ENCODE assay signal across 8 cellular contexts in genomic region chr12:48157889-48158370, GRCh38. TPM values are rescaled to one million over a fixed set of nuclear protein-coding genes. Genes with fewer than 3 reads are reported as not detected.
DNase-seq lines count a peak whose midpoint lies in the region; ATAC-seq, FAIRE-seq and TF ChIP-seq lines count a peak whose summit lies in the region.

No MANE protein-coding gene starts in this region.

- no peaks in the 10 kb centered on the region for H3K36me3 ChIP-seq in testis (ENCODE audit: low read depth, missing control alignments)

- TF ChIP-seq POLR2A in testis (IDR thresholded peaks at IDR 0.05), result no peak
- no peak for TF ChIP-seq POLR2A in H54 (IDR thresholded peaks at IDR 0.05; ENCODE audit: low read depth, low read length)

- no peaks in the 10 kb centered on the region for H3K27me3 ChIP-seq in testis

- POLR2A ChIA-PET in activated CD8-positive, alpha-beta T cell treated with anti-CD3 and anti-CD28 coated beads for 36 hours (lab: Charles Lee), result interaction anchor here (0.5 to 3.0 kb wide), 20 partner anchors 10 to 658 kb away, joined by 3 to 25 read pairs (median 4); partner anchors contain the start of gene SENP1

- H3K36me3 Mint-ChIP-seq in activated CD8-positive, alpha-beta T cell treated with anti-CD3 and anti-CD28 coated beads for 36 hours (ENCODE audit: low read depth), result peaks cover 4% of the 10 kb centered on the region
- H3K36me3 Mint-ChIP-seq in immature natural killer cell, result peaks cover 4 to 7% (median 5%) of the 10 kb centered on the region in 3 donors

- H3K4me3 Mint-ChIP-seq in activated CD8-positive, alpha-beta T cell treated with anti-CD3 and anti-CD28 coated beads for 36 hours, result peak overlapping the region; percentile 96
- peak overlapping the region; percentile 89 to 99 (median 96) for H3K4me3 Mint-ChIP-seq in immature natural killer cell

- CTCF ChIA-PET in activated CD8-positive, alpha-beta T cell treated with anti-CD3 and anti-CD28 coated beads for 36 hours (lab: Charles Lee), result interaction anchor here (0.7 to 2.6 kb wide), 12 partner anchors 8 to 460 kb away, joined by 3 to 11 read pairs (median 6); partner anchors contain the start of genes CCDC184 and SENP1

- H3K27ac Mint-ChIP-seq in activated CD8-positive, alpha-beta T cell treated with anti-CD3 and anti-CD28 coated beads for 36 hours, result peak overlapping the region; percentile 96
- H3K27ac Mint-ChIP-seq in immature natural killer cell, result peak overlapping the region; percentile 92 to 98 (median 97)

- H3K27ac ChIP-seq in testis, result peak overlapping the region; percentile 70 to 87

- peak; percentile 64 for DNase-seq in activated CD8-positive, alpha-beta memory T cell treated with anti-CD3 and anti-CD28 coated beads for 24 hours
- DNase-seq in activated CD8-positive, alpha-beta memory T cell treated with anti-CD3 and anti-CD28 coated beads, Interleukin-2, amount 50 U/mL, for 48 hours, result no peak
- DNase-seq in activated CD8-positive, alpha-beta T cell treated with anti-CD3 and anti-CD28 coated beads for 36 hours, result peak; percentile 51
- DNase-seq in immature natural killer cell (peak; percentile 14 to 36 (median 20)), testis (no peak), G401 (ENCODE audit: low spot score) (no peak), GM19240 (ENCODE audit: insufficient read length, low spot score) (no peak), H54 (ENCODE audit: insufficient read length, low spot score) (no peak)

- H3K4me1 ChIP-seq in testis, result peaks cover 10% of the 10 kb centered on the region

- WGBS in testis, 2 donors, result 49 to 63% methylated on average over 3 of the region's 3 CpGs

- TF ChIP-seq CTCF in activated CD8-positive, alpha-beta T cell treated with anti-CD3 and anti-CD28 coated beads for 36 hours (IDR thresholded peaks at IDR 0.05), result peak; percentile 4
- TF ChIP-seq CTCF in testis (IDR thresholded peaks at IDR 0.05), result no peak

- peak; percentile 14 for ATAC-seq in activated CD8-positive, alpha-beta T cell treated with anti-CD3 and anti-CD28 coated beads for 36 hours

- no peaks in the 10 kb centered on the region for H3K9me3 Mint-ChIP-seq in activated CD8-positive, alpha-beta T cell treated with anti-CD3 and anti-CD28 coated beads for 36 hours
- H3K9me3 Mint-ChIP-seq in immature natural killer cell, result no peaks in the 10 kb centered on the region

- no peak for FAIRE-seq in H54 (lab: Jason Lieb, UNC)

- no peaks in the 10 kb centered on the region for H3K9me3 ChIP-seq in testis

- intact Hi-C loops in activated CD8-positive, alpha-beta T cell treated with anti-CD3 and anti-CD28 coated beads for 36 hours (cut with micrococcal nuclease), result loop anchor here (2.0 kb wide), 1 partner anchor 53 kb away; no protein-coding TSS in a partner anchor
- intact Hi-C loops in testis (cut with DNase I; ENCODE audit: low total_unique reads), result no loop called here

- H3K4me1 Mint-ChIP-seq in activated CD8-positive, alpha-beta T cell treated with anti-CD3 and anti-CD28 coated beads for 36 hours (ENCODE audit: low read depth), result peaks cover 25% of the 10 kb centered on the region
- peaks cover 30 to 41% of the 10 kb centered on the region in 2 donors for H3K4me1 Mint-ChIP-seq in immature natural killer cell

- in situ Hi-C loops in G401 (cut with HindIII; ENCODE audit: low sequenced_read_pairs), result no loop called here

- no peaks in the 10 kb centered on the region for H3K27me3 Mint-ChIP-seq in activated CD8-positive, alpha-beta T cell treated with anti-CD3 and anti-CD28 coated beads for 36 hours
- H3K27me3 Mint-ChIP-seq in immature natural killer cell (ENCODE audit: low read depth in 3 of 3), result peaks cover 6 to 13% (median 10%) of the 10 kb centered on the region in 3 donors

- peak overlapping the region; percentile 85 to 86 for H3K4me3 ChIP-seq in testis

RNA-seq across cellular contexts. Expression of gene ASB8, which starts 0.6 kb away (rescaled TPM):
- total RNA-seq in activated CD8-positive, alpha-beta T cell treated with anti-CD3 and anti-CD28 coated beads for 36 hours, result 10 to 100 TPM; 20.9 to 27.2 TPM
- 100 to 1,000 TPM in 1 of 3 donors, 10 to 100 TPM in 2; 68.0 to 140 (median 84.2) TPM for polyA plus RNA-seq in immature natural killer cell
- total RNA-seq in testis, result 10 to 100 TPM; 34.7 to 55.4 TPM
- polyA plus RNA-seq in testis (ENCODE audit: insufficient read depth, low read depth, low replicate concordance), result 46.8 TPM
- total RNA-seq in G401 (2014; rRNA removed; shearing (Covaris generic)), result 10.4 and 11.0 TPM in 2 replicates

RNA-seq across cellular contexts. Expression of gene CCDC184, which starts 25.5 kb away (rescaled TPM):
- total RNA-seq in activated CD8-positive, alpha-beta T cell treated with anti-CD3 and anti-CD28 coated beads for 36 hours, result under 1 TPM; 0.25 to 0.34 TPM
- under 1 TPM in 2 of 3 donors, not detected in 1; 0.23 to 0.44 TPM for polyA plus RNA-seq in immature natural killer cell
- total RNA-seq in testis, result 1 to 10 TPM; 6.9 to 8.0 TPM
- 7.8 TPM for polyA plus RNA-seq in testis (ENCODE audit: insufficient read depth, low read depth, low replicate concordance)
- total RNA-seq in G401 (2014; rRNA removed; shearing (Covaris generic)), result 0.03 and 0.06 TPM in 2 replicates

RNA-seq across cellular contexts. Expression of gene PFKM, which starts 38.8 kb away (rescaled TPM):
- total RNA-seq in activated CD8-positive, alpha-beta T cell treated with anti-CD3 and anti-CD28 coated beads for 36 hours, result 10 to 100 TPM; 59.7 to 65.8 TPM
- polyA plus RNA-seq in immature natural killer cell (1 to 10 TPM; 2.0 to 2.7 (median 2.7) TPM), testis (ENCODE audit: insufficient read depth, low read depth, low replicate concordance) (190 TPM)
- 100 to 1,000 TPM in 1 of 2 donors, 10 to 100 TPM in 1; 99.6 to 104 TPM for total RNA-seq in testis
- total RNA-seq in G401 (2014; rRNA removed; shearing (Covaris generic)), result 71.9 and 90.2 TPM in 2 replicates

RNA-seq across cellular contexts. Expression of gene OR10AD1, which starts 45.2 kb away (rescaled TPM):
- not detected for total RNA-seq in activated CD8-positive, alpha-beta T cell treated with anti-CD3 and anti-CD28 coated beads for 36 hours
- polyA plus RNA-seq in immature natural killer cell (not detected), testis (ENCODE audit: insufficient read depth, low read depth, low replicate concordance) (0.66 TPM)
- total RNA-seq in testis, result not detected
- not detected in 2 replicates for total RNA-seq in G401 (2014; rRNA removed; shearing (Covaris generic))

RNA-seq across cellular contexts. Expression of gene SENP1, which starts 52.1 kb away (rescaled TPM):
- 10 to 100 TPM; 39.8 to 40.2 TPM for total RNA-seq in activated CD8-positive, alpha-beta T cell treated with anti-CD3 and anti-CD28 coated beads for 36 hours
- 10 to 100 TPM in 1 of 3 donors, 1 to 10 TPM in 2; 4.0 to 14.6 (median 8.5) TPM for polyA plus RNA-seq in immature natural killer cell
- total RNA-seq in testis, result 100 to 1,000 TPM in 1 of 2 donors, 10 to 100 TPM in 1; 84.2 to 105 TPM
- polyA plus RNA-seq in testis (ENCODE audit: insufficient read depth, low read depth, low replicate concordance), result 148 TPM
- total RNA-seq in G401 (2014; rRNA removed; shearing (Covaris generic)), result 20.7 and 27.3 TPM in 2 replicates

Comparison
In these comparisons a context has a peak if more than half of its experiments do, and no peak if none do; other contexts are left out.
1. DNase-seq: peak in activated CD8-positive, alpha-beta memory T cell treated with anti-CD3 and anti-CD28 coated beads for 24 hours (single experiment), activated CD8-positive, alpha-beta T cell treated with anti-CD3 and anti-CD28 coated beads for 36 hours (single experiment) and immature natural killer cell (3 of 3); none in activated CD8-positive, alpha-beta memory T cell treated with anti-CD3 and anti-CD28 coated beads, Interleukin-2, amount 50 U/mL, for 48 hours (single experiment), testis (single experiment), G401 (single experiment), GM19240 (single experiment) and H54 (single experiment).